In genomic region chrX:131827935-131828334, GRCh38 we compare ENCODE assay signal across 8 cellular contexts.
DNase-seq lines count a peak whose midpoint lies in the region; ATAC-seq and TF ChIP-seq lines count a peak whose summit lies in the region.

No MANE protein-coding gene starts in this region.

- H3K4me3 Mint-ChIP-seq in CD4-positive, alpha-beta memory T cell, result peak overlapping the region in 3 of 8 donors; percentile 49 to 57 (median 52)
- H3K4me3 Mint-ChIP-seq in neural progenitor cell, result peak overlapping the region; percentile 85

- H3K36me3 ChIP-seq in CD4-positive, alpha-beta memory T cell (ENCODE audit: insufficient read depth, low read length), result no peaks in the 10 kb centered on the region
- H3K36me3 ChIP-seq in neural progenitor cell, result peaks cover 12% of the 10 kb centered on the region

- H3K4me3 ChIP-seq in CD4-positive, alpha-beta memory T cell (ENCODE audit: low read length in 2 of 2), result no peak overlapping the region
- H3K4me3 ChIP-seq in astrocyte of the spinal cord (ENCODE audit: low read depth, low read length), result no peak overlapping the region
- peak overlapping the region; percentile 68 for H3K4me3 ChIP-seq in neural progenitor cell

- POLR2A ChIA-PET in CD4-positive, alpha-beta memory T cell (lab: Charles Lee; ENCODE audit: partially characterized antibody), result interaction anchor here (1.0 to 1.5 kb wide), 3 partner anchors 11 to 15 kb away, joined by 3 to 10 read pairs (median 5); no protein-coding TSS in a partner anchor

- H4K20me1 ChIP-seq in neural progenitor cell (ENCODE audit: low read depth), result peaks cover 29% of the 10 kb centered on the region

- peaks cover 29% of the 10 kb centered on the region for H3K4me1 ChIP-seq in CD4-positive, alpha-beta memory T cell (ENCODE audit: insufficient read depth, low read length)
- H3K4me1 ChIP-seq in neural progenitor cell, result peaks cover 20% of the 10 kb centered on the region

- CTCF ChIA-PET in CD4-positive, alpha-beta memory T cell (lab: Charles Lee; ENCODE audit: partially characterized antibody), result interaction anchor here (1.1 to 1.7 kb wide), 7 partner anchors 11 to 803 kb away, joined by 3 to 10 read pairs (median 6); no protein-coding TSS in a partner anchor

- peak overlapping the region in 2 of 7 donors; percentile 18 to 20 for H3K27ac Mint-ChIP-seq in CD4-positive, alpha-beta memory T cell
- H3K27ac Mint-ChIP-seq in neural progenitor cell, result peak overlapping the region; percentile 11

- H3K27me3 Mint-ChIP-seq in CD4-positive, alpha-beta memory T cell, result no peaks in the 10 kb centered on the region
- H3K27me3 Mint-ChIP-seq in neural progenitor cell (ENCODE audit: insufficient read depth, low read depth), result no peaks in the 10 kb centered on the region

- ATAC-seq in GM18870 (IDR thresholded peaks at IDR 0.05; ENCODE audit: unreplicated experiment) (peak; percentile 57), HG03064 (IDR thresholded peaks at IDR 0.05; ENCODE audit: low read depth, unreplicated experiment) (peak; percentile 53)

- H3K27me3 ChIP-seq in CD4-positive, alpha-beta memory T cell (ENCODE audit: insufficient read depth, low read length), result no peaks in the 10 kb centered on the region
- no peaks in the 10 kb centered on the region for H3K27me3 ChIP-seq in neural progenitor cell

- intact Hi-C loops in CD4-positive, alpha-beta memory T cell (cut with micrococcal nuclease), result loop anchor here (1.0 to 5.0 kb wide), 2 partner anchors 389 to 787 kb away; partner anchors contain the start of gene RAP2C

- H3F3A ChIP-seq in neural progenitor cell (ENCODE audit: low read depth), result peaks cover 31% of the 10 kb centered on the region

- no peaks in the 10 kb centered on the region for H3K9me3 Mint-ChIP-seq in CD4-positive, alpha-beta memory T cell
- peaks cover 15% of the 10 kb centered on the region for H3K9me3 Mint-ChIP-seq in neural progenitor cell

- H2AFZ ChIP-seq in neural progenitor cell (replicated peaks), result no peak overlapping the region

- peaks cover 75% of the 10 kb centered on the region for H3K79me2 ChIP-seq in neural progenitor cell (ENCODE audit: low read depth)

- no peak overlapping the region for H3K9ac ChIP-seq in neural progenitor cell

- in situ Hi-C loops in astrocyte of the spinal cord (cut with HindIII; ENCODE audit: low sequenced_read_pairs), result no loop called here

- DNase-seq in CD4-positive, alpha-beta memory T cell, result peak; percentile 32 to 58 (median 54)
- peak; percentile 54 for DNase-seq in NCI-H345 (lab: John Stamatoyannopoulos, UW)
- DNase-seq in astrocyte of the spinal cord (ENCODE audit: low read depth, low spot score), result peak; percentile 20
- DNase-seq in neural progenitor cell (ENCODE audit: low spot score), result peak; percentile 79
- DNase-seq in hepatic stellate cell (ENCODE audit: low spot score), result no peak
- no peak for DNase-seq in putamen (ENCODE audit: low spot score)

- no peaks in the 10 kb centered on the region for H3K36me3 Mint-ChIP-seq in CD4-positive, alpha-beta memory T cell
- peaks cover 35% of the 10 kb centered on the region for H3K36me3 Mint-ChIP-seq in neural progenitor cell

- H3K9me3 ChIP-seq in CD4-positive, alpha-beta memory T cell (ENCODE audit: control insufficient read depth in 1 of 2, low read length in 2 of 2), result no peaks in the 10 kb centered on the region
- H3K9me3 ChIP-seq in neural progenitor cell (ENCODE audit: low read depth), result no peaks in the 10 kb centered on the region

- H3K27ac ChIP-seq in CD4-positive, alpha-beta memory T cell (ENCODE audit: low read depth, low read length), result no peak overlapping the region
- peak overlapping the region; percentile 73 for H3K27ac ChIP-seq in neural progenitor cell

- TF ChIP-seq CTCF in astrocyte of the spinal cord (IDR thresholded peaks at IDR 0.05; ENCODE audit: low read depth, low read length) (no peak), neural progenitor cell (IDR thresholded peaks at IDR 0.05) (peak; percentile 58)

- peaks cover 9 to 35% (median 18%) of the 10 kb centered on the region in 4 donors for H3K4me1 Mint-ChIP-seq in CD4-positive, alpha-beta memory T cell
- H3K4me1 Mint-ChIP-seq in neural progenitor cell, result peaks cover 37% of the 10 kb centered on the region

- H3K4me2 ChIP-seq in neural progenitor cell, result peak overlapping the region; percentile 87

Comparison
In these comparisons a context has a peak if more than half of its experiments do, and no peak if none do; other contexts are left out.
1. DNase-seq: peak in CD4-positive, alpha-beta memory T cell (5 of 5), NCI-H345 (single experiment), astrocyte of the spinal cord (single experiment) and neural progenitor cell (single experiment); none in hepatic stellate cell (single experiment) and putamen (single experiment).